9 cellular contexts compared by ENCODE assay signal in the genomic region with DNA sequence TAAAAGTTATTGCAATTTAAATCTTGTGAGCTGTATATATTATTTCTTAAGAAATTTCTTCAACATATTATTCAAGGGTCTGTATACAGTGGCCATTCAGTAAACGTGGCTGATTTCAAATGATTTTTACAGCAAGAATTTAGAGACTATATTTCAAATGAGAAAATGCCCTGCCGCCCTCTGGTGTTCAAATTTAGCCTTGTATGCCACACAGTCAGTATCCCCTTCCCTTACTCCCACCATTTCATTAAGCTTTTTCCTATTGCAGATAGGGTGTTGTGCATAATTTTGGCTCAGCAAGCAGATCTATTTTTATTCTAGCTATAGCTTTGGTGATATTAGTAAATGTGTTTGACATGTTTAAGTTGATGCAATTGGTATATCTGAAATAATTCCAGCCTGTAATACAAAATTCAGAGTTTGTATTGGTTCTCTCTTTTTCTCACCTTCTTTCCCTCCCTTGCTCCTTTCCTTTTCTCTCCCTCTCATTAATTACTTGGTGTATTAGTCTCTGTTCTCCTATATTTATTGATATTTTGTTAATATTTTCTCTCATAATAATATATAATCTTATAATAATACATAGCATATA. TPM values are rescaled to one million over a fixed set of nuclear protein-coding genes. Genes with fewer than 3 reads are reported as not detected.
DNase-seq lines count a peak whose midpoint lies in the region; ATAC-seq, FAIRE-seq and TF ChIP-seq lines count a peak whose summit lies in the region.
"Had no signal": no experiment of that assay in that cellular context is flagged by ENCODE, and none has a peak within 500 bp of the region (broad histone marks: within the 10 kb centered on the region; RNA-seq: fewer than 3 reads in every experiment).

No MANE protein-coding gene starts in this region.

- TF ChIP-seq CTCF in GM12878 (IDR thresholded peaks at IDR 0.05 in 2 of 3, conservative IDR thresholded peaks at IDR 0.05 in 1 of 3; ENCODE audit: control insufficient read depth in 2 of 3, extremely low read depth in 1 of 3, insufficient read depth in 1 of 3, low read depth in 3 of 3, low read length in 3 of 3) (peak in 2 of 3 experiments; percentile 30 to 31; a peak in 3 of 6 replicates), lung (IDR thresholded peaks at IDR 0.05; ENCODE audit: control extremely low read depth, extremely low read depth) (peak; percentile 26)

- intact Hi-C loops in GM12878 (cut with micrococcal nuclease; ENCODE audit: unreplicated experiment): loop anchor here (5.0 kb wide), 1 partner anchor 155 kb away; no protein-coding TSS in a partner anchor

- CTCF ChIA-PET in GM12878 (lab: Yijun Ruan, JAX): interaction anchor here (0.8 to 1.6 kb wide), 4 partner anchors 9 to 160 kb away, joined by 3 to 5 read pairs (median 3); no protein-coding TSS in a partner anchor

- H3K36me3 ChIP-seq in GM12878 (ENCODE audit: control insufficient read depth in 2 of 2, insufficient read depth in 2 of 2, low read length in 1 of 2): no peaks in the 10 kb centered on the region
- no peaks in the 10 kb centered on the region for H3K36me3 ChIP-seq in lung (ENCODE audit: control insufficient read depth in 2 of 2, insufficient read depth in 2 of 2, low read length in 2 of 2)

- SMC1A ChIA-PET in GM12878 (lab: Charles Lee; ENCODE audit: uncharacterized antibody, unreplicated experiment): interaction anchor here (0.6 to 1.2 kb wide), 3 partner anchors 9 to 93 kb away, joined by 3 read pairs; no protein-coding TSS in a partner anchor

- no peaks in the 10 kb centered on the region for H3K79me2 ChIP-seq in GM12878 (ENCODE audit: control insufficient read depth, insufficient read depth, low read length)

- no peak overlapping the region for H3K9ac ChIP-seq in GM12878 (ENCODE audit: control insufficient read depth, insufficient read depth, low read length)

- H3K36me3 Mint-ChIP-seq in stimulated activated effector memory CD8-positive, alpha-beta T cell treated with anti-CD3 and anti-CD28 coated beads, Interleukin-12 subunit alpha, Interleukin-12 subunit beta, amount 100 ng/mL, for 72 hours: no peaks in the 10 kb centered on the region

- no peaks in the 10 kb centered on the region for H3K27me3 ChIP-seq in GM12878 (replicated peaks in 1 of 2; ENCODE audit: control insufficient read depth in 2 of 2, insufficient read depth in 2 of 2, low read length in 1 of 2)
- H3K27me3 ChIP-seq in lung (ENCODE audit: control insufficient read depth, insufficient read depth): no peaks in the 10 kb centered on the region

- no peaks in the 10 kb centered on the region for H3K4me1 Mint-ChIP-seq in stimulated activated effector memory CD8-positive, alpha-beta T cell treated with anti-CD3 and anti-CD28 coated beads, Interleukin-12 subunit alpha, Interleukin-12 subunit beta, amount 100 ng/mL, for 72 hours

- ATAC-seq in GM12878: 0 out of 3 replicates have a peak, but pooled peaks have one; percentile 37
- no peak for ATAC-seq in lung (ENCODE audit: insufficient read depth, low FRiP score)
- no peak for ATAC-seq in stimulated activated effector memory CD8-positive, alpha-beta T cell treated with anti-CD3 and anti-CD28 coated beads, Interleukin-12 subunit alpha, Interleukin-12 subunit beta, amount 100 ng/mL, for 72 hours
- ATAC-seq: activated T-cell treated with anti-CD3 and anti-CD28 coated beads, Interleukin-2, amount 50 U/mL, for 72 hours had no signal

- in situ Hi-C loops in GM12878 (cut with MboI): no loop called here

- H3K9me3 ChIP-seq in GM12878 (replicated peaks; ENCODE audit: control insufficient read depth, insufficient read depth, low read length): no peaks in the 10 kb centered on the region
- H3K9me3 ChIP-seq in lung (ENCODE audit: control insufficient read depth in 2 of 2, insufficient read depth in 1 of 2, low read length in 1 of 2): no peaks in the 10 kb centered on the region

- H3K27ac ChIP-seq in GM12878 (ENCODE audit: control insufficient read depth, insufficient read depth): no peak overlapping the region
- no peak overlapping the region for H3K27ac ChIP-seq in lung (ENCODE audit: low read depth in 1 of 2, low read length in 1 of 2)

- H3K4me1 ChIP-seq in GM12878 (ENCODE audit: control insufficient read depth, insufficient read depth, low read length) (no peaks in the 10 kb centered on the region), lung (ENCODE audit: control insufficient read depth in 2 of 2, insufficient read depth in 2 of 2, low read length in 2 of 2) (no peaks in the 10 kb centered on the region)

- no peak overlapping the region for H3K4me2 ChIP-seq in GM12878 (ENCODE audit: control insufficient read depth, insufficient read depth)

- no peak for FAIRE-seq in GM12878 (lab: Jason Lieb, UNC)

- POLR2A ChIA-PET in GM12878 (lab: Charles Lee): interaction anchor here (0.6 kb wide), 1 partner anchor 695 kb away, joined by 3 read pairs; no protein-coding TSS in a partner anchor

- H4K20me1 ChIP-seq in GM12878 (ENCODE audit: control insufficient read depth, insufficient read depth): no peaks in the 10 kb centered on the region

- H3K9me3 Mint-ChIP-seq in stimulated activated effector memory CD8-positive, alpha-beta T cell treated with anti-CD3 and anti-CD28 coated beads, Interleukin-12 subunit alpha, Interleukin-12 subunit beta, amount 100 ng/mL, for 72 hours: no peaks in the 10 kb centered on the region
- H3K9me3 Mint-ChIP-seq: activated T-cell treated with anti-CD3 and anti-CD28 coated beads, Interleukin-2, amount 50 U/mL, for 72 hours had no signal

- no peak overlapping the region for H3K27ac Mint-ChIP-seq in stimulated activated effector memory CD8-positive, alpha-beta T cell treated with anti-CD3 and anti-CD28 coated beads, Interleukin-12 subunit alpha, Interleukin-12 subunit beta, amount 100 ng/mL, for 72 hours
- H3K27ac Mint-ChIP-seq: activated T-cell treated with anti-CD3 and anti-CD28 coated beads, Interleukin-2, amount 50 U/mL, for 72 hours had no signal

- TF ChIP-seq EP300 in GM12878 (IDR thresholded peaks at IDR 0.05; ENCODE audit: borderline replicate concordance in 1 of 2, control insufficient read depth in 1 of 2, low read depth in 2 of 2, low read length in 2 of 2): no peak

- TF ChIP-seq RAD21 in GM12878 (IDR thresholded peaks at IDR 0.05; ENCODE audit: insufficient read depth, low read depth, low read length): no peak

- WGBS in GM12878 (ENCODE audit: insufficient coverage, insufficient replicate concordance, low lambda C conversion rate, missing lambda C conversion rate): 2% methylated on average over 2 of the region's 2 CpGs
- WGBS in lung, 2 donors: 4 to 9% methylated on average over 2 of the region's 2 CpGs

- RAD21 ChIA-PET in GM12878 (lab: Charles Lee; ENCODE audit: unreplicated experiment): interaction anchor here (1.2 kb wide), 1 partner anchor 156 kb away, joined by 3 read pairs; no protein-coding TSS in a partner anchor

- DNase-seq in NCI-H2029 (lab: John Stamatoyannopoulos, UW): peak; percentile 5
- no peak for DNase-seq in NCI-H2029 treated with DMSO at 0.1 percent for 48 hours (lab: John Stamatoyannopoulos, UW)
- DNase-seq in NCI-H1694 (lab: John Stamatoyannopoulos, UW): peak; percentile 16
- DNase-seq in GM12878 (ENCODE audit: low read depth, low spot score): no peak
- DNase-seq in lung (ENCODE audit: low spot score): peak; percentile 39
- DNase-seq in stimulated activated effector memory CD8-positive, alpha-beta T cell treated with anti-CD3 and anti-CD28 coated beads, Interleukin-12 subunit alpha, Interleukin-12 subunit beta, amount 100 ng/mL, for 72 hours (ENCODE audit: low spot score in 2 of 2): no peak
- DNase-seq in stimulated activated CD4-positive, alpha-beta T cell treated with anti-CD3 and anti-CD28 coated beads, Interleukin-15, amount 100 ng/mL, for 24 hours: no peak
- no peak for DNase-seq in activated T-cell treated with anti-CD3 and anti-CD28 coated beads, Interleukin-2, amount 50 U/mL, for 1 hour

- H3K4me3 Mint-ChIP-seq in stimulated activated effector memory CD8-positive, alpha-beta T cell treated with anti-CD3 and anti-CD28 coated beads, Interleukin-12 subunit alpha, Interleukin-12 subunit beta, amount 100 ng/mL, for 72 hours: no peak overlapping the region
- H3K4me3 Mint-ChIP-seq: activated T-cell treated with anti-CD3 and anti-CD28 coated beads, Interleukin-2, amount 50 U/mL, for 72 hours had no signal

- no peak for TF ChIP-seq POLR2A in GM12878 (IDR thresholded peaks at IDR 0.05; ENCODE audit: low read depth, low read length)

- H3K4me3 ChIP-seq in GM12878: no peak overlapping the region
- H3K4me3 ChIP-seq in lung: no peak overlapping the region

- BruUV-seq in GM12878 (replicated peaks; lab: Mats Ljungman, UMichigan): no TSS peak

- H2AFZ ChIP-seq in GM12878 (ENCODE audit: control insufficient read depth, low read depth, low read length): no peak overlapping the region

TF ChIP-seq in GM12878, 131 proteins besides CTCF, POLR2A, EP300 and RAD21 (continues in another document):
- TF ChIP-seq TARDBP (IDR thresholded peaks at IDR 0.05; ENCODE audit: borderline replicate concordance): no peak

RNA-seq across cellular contexts. Expression of a gene that starts 22.8 kb away (rescaled TPM):
- total RNA-seq in GM12878 (2013; cell fraction: nucleolus; rRNA removed): not detected in 2 replicates
- total RNA-seq in GM12878 (2014; rRNA removed) (not detected in 2 replicates), GM12878 (2014; rRNA removed; fragmentation: Illumina TruSeq; extraction: Trizol) (not detected in 2 replicates), GM12878 (2021) (0.05 TPM in 1 of 2 replicates, not detected in the other), lung (100 to 1,000 TPM in 1 of 2 donors, 10 to 100 TPM in 1; 39.8 to 178 TPM)
- polyA plus RNA-seq in GM12878 (2011; ENCODE audit: low read depth): not detected
- polyA plus RNA-seq in GM12878 (2011; rRNA removed) (not detected in 2 replicates), GM12878 (2014; fragmentation: Illumina TruSeq; extraction: Trizol) (not detected in 2 replicates), GM12878 (2014; fragmentation: Nextera tagmentation; extraction: Ambion mirVana) (not detected), GM12878 (2014; rRNA removed) (not detected in 2 replicates), GM12878 (2016; fragmentation: Nextera tagmentation; extraction: Ambion mirVana) (not detected), lung (1 to 10 TPM; 6.1 to 7.5 TPM)
- not detected in 2 replicates for polyA plus RNA-seq in GM12878 (2011; cell fraction: cytosol; rRNA removed)
- polyA plus RNA-seq in GM12878 (2011; cell fraction: nucleus; rRNA removed): not detected in 2 replicates
- polyA plus RNA-seq in GM12878 (2012): not detected in 2 replicates
- not detected in 2 replicates for polyA minus RNA-seq in GM12878 (2011; rRNA and poly(A)+ RNA removed)
- polyA minus RNA-seq in GM12878 (2011; cell fraction: cytosol; rRNA and poly(A)+ RNA removed): not detected in 2 replicates
- not detected in 2 replicates for polyA minus RNA-seq in GM12878 (2011; cell fraction: nucleus; rRNA and poly(A)+ RNA removed)
- total RNA-seq: activated T-cell treated with anti-CD3 and anti-CD28 coated beads, Interleukin-2, amount 50 U/mL, for 72 hours had no signal

Comparison
In these comparisons a context has a peak if more than half of its experiments do, and no peak if none do; other contexts are left out.
1. DNase-seq: peak in NCI-H2029 (single experiment), NCI-H1694 (single experiment) and lung (single experiment); none in NCI-H2029 treated with DMSO at 0.1 percent for 48 hours (single experiment), GM12878 (single experiment), stimulated activated effector memory CD8-positive, alpha-beta T cell treated with anti-CD3 and anti-CD28 coated beads, Interleukin-12 subunit alpha, Interleukin-12 subunit beta, amount 100 ng/mL, for 72 hours (0 of 2), stimulated activated CD4-positive, alpha-beta T cell treated with anti-CD3 and anti-CD28 coated beads, Interleukin-15, amount 100 ng/mL, for 24 hours (single experiment) and activated T-cell treated with anti-CD3 and anti-CD28 coated beads, Interleukin-2, amount 50 U/mL, for 1 hour (single experiment).
2. RNA of a gene that starts 22.8 kb away (total RNA-seq): 39.8 to 178 TPM in lung; 0.05 TPM in GM12878; every median in the first group is over 10 times any median in the second.